ENCODE assay signal across 26 cellular contexts in genomic region chr22:43449205-43449830, GRCh38. TPM values are rescaled to one million over a fixed set of nuclear protein-coding genes. Genes with fewer than 3 reads are reported as not detected.
DNase-seq lines count a peak whose midpoint lies in the region; ATAC-seq, FAIRE-seq and TF ChIP-seq lines count a peak whose summit lies in the region.
"Had no signal": no experiment of that assay in that cellular context is flagged by ENCODE, and none has a peak within 500 bp of the region (broad histone marks: within the 10 kb centered on the region; RNA-seq: fewer than 3 reads in every experiment).

No MANE protein-coding gene starts in this region.

- FAIRE-seq in HepG2 (lab: Jason Lieb, UNC) = no peak
- FAIRE-seq: bronchial epithelial cell, RCC 7860, TTC549 had no signal

- H4K20me1 ChIP-seq in HCT116 (ENCODE audit: insufficient read depth) = no peaks in the 10 kb centered on the region
- H4K20me1 ChIP-seq in HepG2 (ENCODE audit: insufficient read depth, low read length) = no peaks in the 10 kb centered on the region

- no peaks in the 10 kb centered on the region for H3K9me3 ChIP-seq in HCT116 (ENCODE audit: control insufficient read depth in 1 of 2, insufficient read depth in 1 of 2, low read depth in 1 of 2, low read length in 2 of 2)
- no peaks in the 10 kb centered on the region for H3K9me3 ChIP-seq in HepG2 (ENCODE audit: low read length)
- H3K9me3 ChIP-seq: prostate gland had no signal

- 16% methylated on average over 5 of the region's 16 CpGs for WGBS in HepG2 (ENCODE audit: low lambda C conversion rate)

- TF ChIP-seq POLR2A in HCT116 (IDR thresholded peaks at IDR 0.05; ENCODE audit: borderline replicate concordance, extremely low read depth, insufficient read depth, insufficient read length) (no peak), HepG2 (IDR thresholded peaks at IDR 0.05; ENCODE audit: insufficient read depth in 1 of 2, low read depth in 2 of 2, low read length in 2 of 2) (no peak)

- H3K9me2 ChIP-seq in HCT116 (ENCODE audit: insufficient read depth) = no peaks in the 10 kb centered on the region

- TF ChIP-seq EP300 in HepG2 (IDR thresholded peaks at IDR 0.05; ENCODE audit: low read depth in 2 of 2, low read length in 2 of 2) = no peak
- TF ChIP-seq EP300 in HepG2 (CRISPR knock-in tag; IDR thresholded peaks at IDR 0.05; ENCODE audit: borderline replicate concordance) = no peak

- TF ChIP-seq RAD21 in HCT116 (IDR thresholded peaks at IDR 0.05; ENCODE audit: low read depth) = no peak
- TF ChIP-seq RAD21 in HepG2 (CRISPR knock-in tag; IDR thresholded peaks at IDR 0.05) = no peak

- peaks cover 13% of the 10 kb centered on the region for H3K27me3 ChIP-seq in HCT116 (ENCODE audit: insufficient read depth, low read length)
- H3K27me3 ChIP-seq in HepG2 (ENCODE audit: control insufficient read depth in 1 of 2, insufficient read depth in 2 of 2, low read length in 2 of 2) = no peaks in the 10 kb centered on the region
- H3K27me3 ChIP-seq: foreskin keratinocyte had no signal

- H3K79me2 ChIP-seq in HCT116 (ENCODE audit: insufficient read depth, low read length) (no peaks in the 10 kb centered on the region), HepG2 (ENCODE audit: insufficient read depth, low read length) (no peaks in the 10 kb centered on the region)

- POLR2A ChIA-PET in HCT116 (lab: Charles Lee) (no interaction called here), RWPE1 (lab: Yijun Ruan, JAX; ENCODE audit: low non-redundant PET) (no interaction called here), HepG2 (lab: Yijun Ruan, JAX) (no interaction called here)

- DNase-seq in COLO829 (ENCODE audit: low spot score) (peak; percentile 50), HCT116 (ENCODE audit: low read depth, low spot score) (no peak), RWPE1 (ENCODE audit: low spot score) (peak; percentile 51), HepG2 (ENCODE audit: low spot score) (no peak), epidermal melanocyte (ENCODE audit: insufficient read length, low spot score) (no peak), hepatic stellate cell (ENCODE audit: low spot score) (no peak), A172 (ENCODE audit: low spot score) (no peak)
- DNase-seq: activated CD4-positive, alpha-beta T cell treated with anti-CD3 and anti-CD28 coated beads, Interleukin-2, amount 50 U/mL, for 1 hour; activated effector memory CD4-positive, alpha-beta T cell treated with anti-CD3 and anti-CD28 coated beads, Interleukin-2, amount 50 U/mL, for 16 hours; Calu3; dermis blood vessel endothelial cell; foreskin keratinocyte; IMR-90; left colon; NCI-H1048; stimulated activated CD4-positive, alpha-beta T cell treated with anti-CD3 and anti-CD28 coated beads, Interleukin-2, amount 100 ng/mL, for 48 hours; stimulated activated naive CD8-positive, alpha-beta T cell treated with anti-CD3 and anti-CD28 coated beads, Interleukin-15, amount 100 ng/mL, for 72 hours had no signal

- H3K4me2 ChIP-seq in HCT116 (ENCODE audit: low read length) (no peak overlapping the region), HepG2 (ENCODE audit: low read depth, low read length) (no peak overlapping the region)

- no peak for TF ChIP-seq CTCF in HCT116 (IDR thresholded peaks at IDR 0.05 in 2 of 3, conservative IDR thresholded peaks at IDR 0.05 in 1 of 3; ENCODE audit: borderline replicate concordance in 1 of 3, insufficient read depth in 1 of 3, low read depth in 2 of 3, low read length in 2 of 3)
- no peak for TF ChIP-seq CTCF in RWPE1 (conservative IDR thresholded peaks at IDR 0.05; ENCODE audit: low read depth)
- no peak for TF ChIP-seq CTCF in HepG2 (CRISPR knock-in tag; IDR thresholded peaks at IDR 0.05)

- BruUV-seq in HCT116 (replicated peaks; lab: Mats Ljungman, UMichigan) = no TSS peak
- BruUV-seq in HepG2 (replicated peaks; lab: Mats Ljungman, UMichigan) = no TSS peak

- H3K36me3 ChIP-seq in HCT116 (ENCODE audit: control insufficient read depth in 1 of 2, insufficient read depth in 2 of 2, low read length in 2 of 2) = no peaks in the 10 kb centered on the region
- H3K36me3 ChIP-seq in HepG2 (replicated peaks in 1 of 2; ENCODE audit: control insufficient read depth in 1 of 2, insufficient read depth in 2 of 2, low read length in 2 of 2) = no peaks in the 10 kb centered on the region
- H3K36me3 ChIP-seq: prostate gland had no signal

- H3K27ac ChIP-seq in HCT116 (ENCODE audit: low read depth, low read length) = no peak overlapping the region
- H3K27ac ChIP-seq in RWPE1 = no peak overlapping the region
- H3K27ac ChIP-seq in HepG2 (ENCODE audit: extremely low read length, insufficient read depth, low read length) = no peak overlapping the region
- H3K27ac ChIP-seq: epithelial cell of prostate, foreskin keratinocyte, HL-60, prostate gland had no signal

- H3K9ac ChIP-seq in HCT116 (ENCODE audit: low read length) (no peak overlapping the region), HepG2 (ENCODE audit: insufficient read depth, low read depth, low read length) (no peak overlapping the region)

- CTCF ChIA-PET in HCT116 (lab: Charles Lee) (no interaction called here), RWPE1 (lab: Yijun Ruan, JAX) (interaction anchor here (1.1 kb wide), 1 partner anchor 44 kb away, joined by 3 read pairs; no protein-coding TSS in a partner anchor), HepG2 (lab: Yijun Ruan, JAX; ENCODE audit: low intra/inter-chr PET ratio, low total read pairs) (no interaction called here)

- intact Hi-C loops in HCT116 (cut with micrococcal nuclease) = no loop called here
- intact Hi-C loops in HepG2 (cut with micrococcal nuclease; ENCODE audit: unreplicated experiment) = no loop called here

- no peaks in the 10 kb centered on the region for H3K4me1 ChIP-seq in HCT116 (ENCODE audit: control insufficient read depth in 1 of 2, insufficient read depth in 2 of 2, low read length in 2 of 2)
- no peaks in the 10 kb centered on the region for H3K4me1 ChIP-seq in HepG2 (ENCODE audit: insufficient read depth, low read length)
- H3K4me1 ChIP-seq: foreskin keratinocyte, prostate gland had no signal

- H2AFZ ChIP-seq in HCT116 (ENCODE audit: low read depth, low read length, poor library complexity, severe bottlenecking) = no peak overlapping the region
- H2AFZ ChIP-seq in HepG2 (ENCODE audit: low read length) = no peak overlapping the region

- no peak for ATAC-seq in HCT116
- no peak for ATAC-seq in HepG2
- no peak for ATAC-seq in HG03045 (IDR thresholded peaks at IDR 0.05; ENCODE audit: unreplicated experiment)
- ATAC-seq: foreskin keratinocyte; left colon; stimulated activated naive CD8-positive, alpha-beta T cell treated with anti-CD3 and anti-CD28 coated beads, Interleukin-15, amount 100 ng/mL, for 72 hours had no signal

- RAD21 ChIA-PET in HCT116 (lab: Charles Lee; ENCODE audit: low non-redundant PET in 1 of 2, low total read pairs in 2 of 2, uncharacterized antibody in 2 of 2, unreplicated experiment in 2 of 2) = no interaction called here

- H3K4me3 ChIP-seq in HCT116 (replicated peaks in 1 of 2; ENCODE audit: low read depth in 1 of 2, low read length in 2 of 2) = no peak overlapping the region
- H3K4me3 ChIP-seq in HepG2 (replicated peaks in 1 of 3; ENCODE audit: insufficient read depth in 1 of 3, low read depth in 2 of 3, low read length in 3 of 3) = no peak overlapping the region
- H3K4me3 ChIP-seq: prostate gland had no signal

- in situ Hi-C loops in HepG2 (cut with HindIII; ENCODE audit: extremely low pct_ligation_motif_present, low pct_unique_long_range_greater_than_20kb) = no loop called here

TF ChIP-seq in HepG2, 621 proteins besides CTCF, POLR2A, EP300 and RAD21 (continues in another document):
- no peak for TF ChIP-seq SNAPC5 (CRISPR knock-in tag; IDR thresholded peaks at IDR 0.05; ENCODE audit: borderline replicate concordance)
- no peak for TF ChIP-seq GABPA (IDR thresholded peaks at IDR 0.05; ENCODE audit: low read depth, low read length)
- TF ChIP-seq GABPA (CRISPR knock-in tag; IDR thresholded peaks at IDR 0.05; ENCODE audit: low read depth) = no peak

RNA-seq across cellular contexts. Expression of gene MPPED1, which starts 37.5 kb away (rescaled TPM):
- total RNA-seq in HCT116 (2021; ENCODE audit: unreplicated experiment) = not detected
- polyA plus RNA-seq in HCT116 (2012) = not detected in 2 replicates
- not detected in 2 replicates for total RNA-seq in HepG2 (2016; rRNA removed; fragmentation: Illumina TruSeq; extraction: Trizol)
- not detected in 2 replicates for total RNA-seq in HepG2 (2016; cell fraction: cytosol; rRNA removed; fragmentation: Illumina TruSeq; extraction: Trizol; ENCODE audit: low read depth)
- not detected in 2 replicates for total RNA-seq in HepG2 (2016; cell fraction: insoluble cytoplasmic fraction; rRNA removed; fragmentation: Illumina TruSeq; extraction: Trizol)
- not detected in 2 replicates for total RNA-seq in HepG2 (2016; cell fraction: membrane; rRNA removed; fragmentation: Illumina TruSeq; extraction: Trizol)
- total RNA-seq in HepG2 (2016; cell fraction: nucleus; rRNA removed; fragmentation: Illumina TruSeq; extraction: Trizol) = not detected in 2 replicates
- polyA plus RNA-seq in HepG2 (2011; rRNA removed) = 0.77 and 1.2 TPM in 2 replicates
- polyA plus RNA-seq in HepG2 (2011; cell fraction: cytosol; rRNA removed) = 0.78 and 0.81 TPM in 2 replicates
- polyA plus RNA-seq in HepG2 (2011; cell fraction: nucleus; rRNA removed) = 0.59 and 0.83 TPM in 2 replicates
- polyA plus RNA-seq in HepG2 (2012) = 0.63 and 0.94 TPM in 2 replicates
- not detected in 2 replicates for polyA plus RNA-seq in HepG2 (2016; cell fraction: cytosol; fragmentation: Illumina TruSeq; extraction: Trizol; ENCODE audit: low read depth)
- not detected in 2 replicates for polyA plus RNA-seq in HepG2 (2016; cell fraction: insoluble cytoplasmic fraction; fragmentation: Illumina TruSeq; extraction: Trizol; ENCODE audit: low read depth)
- polyA plus RNA-seq in HepG2 (2016; cell fraction: membrane; fragmentation: Illumina TruSeq; extraction: Trizol; ENCODE audit: low read depth) = not detected in 2 replicates
- polyA plus RNA-seq in HepG2 (2016; cell fraction: nucleus; fragmentation: Illumina TruSeq; extraction: Trizol; ENCODE audit: insufficient read depth, low read depth) = not detected in 2 replicates
- 0.90 TPM in 1 of 2 replicates, not detected in the other for polyA minus RNA-seq in HepG2 (2011; rRNA and poly(A)+ RNA removed; ENCODE audit: low replicate concordance)
- polyA minus RNA-seq in HepG2 (2011; cell fraction: cytosol; rRNA and poly(A)+ RNA removed) = 0.44 and 0.49 TPM in 2 replicates
- 0.26 and 0.75 TPM in 2 replicates for polyA minus RNA-seq in HepG2 (2011; cell fraction: nucleus; rRNA and poly(A)+ RNA removed)
- not detected in 2 replicates for total RNA-seq in A172 (2014; rRNA removed; shearing (Covaris generic))
- total RNA-seq: bronchial epithelial cell, Calu3, dermis blood vessel endothelial cell, foreskin keratinocyte, H4, IMR-90, left colon, mononuclear cell had no signal
- polyA plus RNA-seq: foreskin keratinocyte, IMR-90 had no signal

Comparison
In these comparisons a context has a peak if more than half of its experiments do, and no peak if none do; other contexts are left out.
1. DNase-seq: peak in COLO829 (single experiment) and RWPE1 (single experiment); none in HCT116 (single experiment), HepG2 (single experiment), epidermal melanocyte (single experiment), hepatic stellate cell (single experiment) and A172 (single experiment).